13 cellular contexts compared by ENCODE assay signal in genomic region chr18:5106730-5107129, GRCh38.
DNase-seq lines count a peak whose midpoint lies in the region; ATAC-seq, FAIRE-seq and TF ChIP-seq lines count a peak whose summit lies in the region.
"Had no signal": no experiment of that assay in that cellular context is flagged by ENCODE, and none has a peak within 500 bp of the region (broad histone marks: within the 10 kb centered on the region; RNA-seq: fewer than 3 reads in every experiment).

No MANE protein-coding gene starts in this region.

- H3K4me1 ChIP-seq in HepG2 (ENCODE audit: insufficient read depth, low read length) (no peaks in the 10 kb centered on the region), testis (no peaks in the 10 kb centered on the region)

- no peaks in the 10 kb centered on the region for H4K20me1 ChIP-seq in HepG2 (ENCODE audit: insufficient read depth, low read length)

- in situ Hi-C loops in HepG2 (cut with HindIII; ENCODE audit: extremely low pct_ligation_motif_present, low pct_unique_long_range_greater_than_20kb), result no loop called here

- H3K27me3 ChIP-seq in HepG2 (ENCODE audit: control insufficient read depth in 1 of 2, insufficient read depth in 2 of 2, low read length in 2 of 2) (no peaks in the 10 kb centered on the region), testis (no peaks in the 10 kb centered on the region)
- H3K27me3 ChIP-seq: neutrophil had no signal

- no peak for FAIRE-seq in HepG2 (lab: Jason Lieb, UNC)

- no peak overlapping the region for H2AFZ ChIP-seq in HepG2 (ENCODE audit: low read length)

- H3K9ac ChIP-seq in HepG2 (ENCODE audit: insufficient read depth, low read depth, low read length), result no peak overlapping the region

- H3K27ac ChIP-seq in HepG2 (ENCODE audit: extremely low read length, insufficient read depth, low read length) (no peak overlapping the region), testis (no peak overlapping the region)
- H3K27ac ChIP-seq: neutrophil had no signal

- intact Hi-C loops in HepG2 (cut with micrococcal nuclease; ENCODE audit: unreplicated experiment), result no loop called here
- intact Hi-C loops in testis (cut with DNase I; ENCODE audit: low total_unique reads), result no loop called here

- H3K4me2 ChIP-seq in HepG2 (ENCODE audit: low read depth, low read length), result no peak overlapping the region

- TF ChIP-seq EP300 in HepG2 (IDR thresholded peaks at IDR 0.05; ENCODE audit: low read depth in 2 of 2, low read length in 2 of 2), result no peak
- no peak for TF ChIP-seq EP300 in HepG2 (CRISPR knock-in tag; IDR thresholded peaks at IDR 0.05; ENCODE audit: borderline replicate concordance)

- no peaks in the 10 kb centered on the region for H3K9me3 ChIP-seq in HepG2 (ENCODE audit: low read length)
- H3K9me3 ChIP-seq in testis, result no peaks in the 10 kb centered on the region
- H3K9me3 ChIP-seq: neutrophil had no signal

- no peak for TF ChIP-seq RAD21 in HepG2 (CRISPR knock-in tag; IDR thresholded peaks at IDR 0.05)

- CTCF ChIA-PET in HepG2 (lab: Yijun Ruan, JAX; ENCODE audit: low intra/inter-chr PET ratio, low total read pairs), result interaction anchor here (0.7 kb wide), 1 partner anchor 33 kb away, joined by 3 read pairs; no protein-coding TSS in a partner anchor

- H3K36me3 ChIP-seq in HepG2 (replicated peaks in 1 of 2; ENCODE audit: control insufficient read depth in 1 of 2, insufficient read depth in 2 of 2, low read length in 2 of 2) (no peaks in the 10 kb centered on the region), testis (ENCODE audit: low read depth, missing control alignments) (no peaks in the 10 kb centered on the region)
- H3K36me3 ChIP-seq: neutrophil had no signal

- peak; percentile 44 for TF ChIP-seq CTCF in GM12874 (IDR thresholded peaks at IDR 0.05; ENCODE audit: insufficient read depth, low read depth, low read length)
- TF ChIP-seq CTCF in HepG2 (CRISPR knock-in tag; IDR thresholded peaks at IDR 0.05), result peak; percentile 14; the same call in 1 of the 2 replicates
- no peak for TF ChIP-seq CTCF in testis (IDR thresholded peaks at IDR 0.05)

- H3K79me2 ChIP-seq in HepG2 (ENCODE audit: insufficient read depth, low read length), result no peaks in the 10 kb centered on the region

- TF ChIP-seq POLR2A in HepG2 (IDR thresholded peaks at IDR 0.05; ENCODE audit: insufficient read depth in 1 of 2, low read depth in 2 of 2, low read length in 2 of 2) (no peak), testis (IDR thresholded peaks at IDR 0.05) (no peak)

- POLR2A ChIA-PET in HepG2 (lab: Yijun Ruan, JAX), result no interaction called here

- BruUV-seq in HepG2 (replicated peaks; lab: Mats Ljungman, UMichigan), result no TSS peak

- no peak for ATAC-seq in HepG2

- peak; percentile 44 for DNase-seq in DMS 273 (lab: John Stamatoyannopoulos, UW; ENCODE audit: unreplicated experiment)
- peak; percentile 26 for DNase-seq in RKO (ENCODE audit: low spot score)
- DNase-seq in HepG2 (ENCODE audit: low spot score), result no peak
- no peak for DNase-seq in AG08396 (ENCODE audit: low spot score)
- no peak for DNase-seq in testis
- DNase-seq in SKM-1 (lab: John Stamatoyannopoulos, UW; ENCODE audit: unreplicated experiment), result no peak
- no peak for DNase-seq in GOT3 (lab: John Stamatoyannopoulos, UW)
- DNase-seq: activated B cell treated with CpG ODN at 0.5 μM for 24 hours; activated effector memory CD4-positive, alpha-beta T cell treated with Interleukin-2 at 50 U/mL for 16 hours; DMS153; substantia nigra had no signal

- 5% methylated on average over 1 of the region's 1 CpG for WGBS in HepG2 (ENCODE audit: low lambda C conversion rate)
- WGBS in testis, 2 donors, result 63 to 73% methylated on average over 1 of the region's 1 CpG

- H3K4me3 ChIP-seq in HepG2 (replicated peaks in 1 of 3; ENCODE audit: insufficient read depth in 1 of 3, low read depth in 2 of 3, low read length in 3 of 3) (no peak overlapping the region), testis (no peak overlapping the region)

TF ChIP-seq in HepG2, 621 proteins besides CTCF, POLR2A, EP300 and RAD21:
- TF ChIP-seq ZNF24 (IDR thresholded peaks at IDR 0.05), result peak; percentile 55; the same call in 1 of the 2 replicates
- TF ChIP-seq KAT2B (IDR thresholded peaks at IDR 0.05; ENCODE audit: borderline replicate concordance, low read depth, low read length), result no peak
- TF ChIP-seq ZNF776 (CRISPR knock-in tag; IDR thresholded peaks at IDR 0.05), result no peak

Comparison
In these comparisons a context has a peak if more than half of its experiments do, and no peak if none do; other contexts are left out.
1. DNase-seq: peak in DMS 273 (single experiment) and RKO (single experiment); none in HepG2 (single experiment), AG08396 (single experiment), testis (single experiment), SKM-1 (single experiment) and GOT3 (single experiment).
2. CTCF ChIP-seq: peak in GM12874 (single experiment) and HepG2 (single experiment); none in testis (0 of 3).